In genomic region chr5:174720612-174721521, GRCh38 we compare ENCODE assay signal across 12 cellular contexts. TPM values are rescaled to one million over a fixed set of nuclear protein-coding genes. Genes with fewer than 3 reads are reported as not detected.
A peak's percentile ranks its signal among the peaks of the same experiment; 100 is the strongest.
DNase-seq lines count a peak whose midpoint lies in the region; ATAC-seq and TF ChIP-seq lines count a peak whose summit lies in the region.
"Had no signal": no experiment of that assay in that cellular context is flagged by ENCODE, and none has a peak within 500 bp of the region (broad histone marks: within the 10 kb centered on the region; RNA-seq: fewer than 3 reads in every experiment).

No MANE protein-coding gene starts in this region.

- H3K9ac ChIP-seq in ES-I3 (ENCODE audit: low read depth, low read length) (peak overlapping the region; percentile 46; the same call in 1 of the 2 replicates), NT2/D1 (ENCODE audit: insufficient read length, low read depth) (peak overlapping the region; percentile 56), trophoblast cell (ENCODE audit: low read length) (peak overlapping the region; percentile 68)

- H3K27me3 ChIP-seq in NT2/D1 (ENCODE audit: insufficient read depth, insufficient read length) (peaks cover 63% of the 10 kb centered on the region), trophoblast cell (ENCODE audit: insufficient read depth, low read length) (no peaks in the 10 kb centered on the region), uterus (peaks cover 0 to 59% of the 10 kb centered on the region in 2 donors)

- H3K9me3 ChIP-seq in ES-I3 (ENCODE audit: control insufficient read depth, insufficient read depth, low read length), result no peaks in the 10 kb centered on the region
- H3K9me3 ChIP-seq in NT2/D1 (ENCODE audit: insufficient read depth, low read length), result no peaks in the 10 kb centered on the region
- H3K9me3 ChIP-seq in trophoblast cell (ENCODE audit: insufficient read depth, low read depth, low read length), result no peaks in the 10 kb centered on the region
- no peaks in the 10 kb centered on the region for H3K9me3 ChIP-seq in uterus
- no peaks in the 10 kb centered on the region for H3K9me3 ChIP-seq in mucosa of descending colon
- H3K9me3 ChIP-seq: SJSA1 had no signal

- intact Hi-C loops in uterus (cut with DNase I; ENCODE audit: low total_unique reads) (no loop called here), mucosa of descending colon (cut with DNase I, micrococcal nuclease) (no loop called here)

- no peak for TF ChIP-seq POLR2A in uterus (IDR thresholded peaks at IDR 0.05)

- peak overlapping the region; percentile 81 for H4K12ac ChIP-seq in trophoblast cell (ENCODE audit: low read depth, low read length)

- H3K36me3 ChIP-seq in ES-I3 (ENCODE audit: insufficient read depth, low read length), result no peaks in the 10 kb centered on the region
- peaks cover 2% of the 10 kb centered on the region for H3K36me3 ChIP-seq in NT2/D1 (ENCODE audit: insufficient read depth, insufficient read length, low read length)
- peaks cover 6 to 9% of the 10 kb centered on the region in 2 experiments for H3K36me3 ChIP-seq in trophoblast cell (ENCODE audit: control insufficient read depth in 1 of 2, insufficient read depth in 2 of 2, low read length in 2 of 2)
- no peaks in the 10 kb centered on the region for H3K36me3 ChIP-seq in uterus
- H3K36me3 ChIP-seq in mucosa of descending colon (ENCODE audit: low read depth), result no peaks in the 10 kb centered on the region
- H3K36me3 ChIP-seq: SJSA1 had no signal

- peak overlapping the region; percentile 98 for H4K91ac ChIP-seq in trophoblast cell (ENCODE audit: low read depth, low read length)

- H3K79me2 ChIP-seq in trophoblast cell (ENCODE audit: control insufficient read depth, insufficient read depth, low read length, poor library complexity), result peaks cover 33% of the 10 kb centered on the region

- peak; percentile 79 for DNase-seq in NT2/D1 (ENCODE audit: low read depth, low spot score)
- no peak for DNase-seq in fibroblast of villous mesenchyme (ENCODE audit: low read depth)
- DNase-seq in trophoblast cell, result peak; percentile 26 to 62
- DNase-seq in NAMALWA (ENCODE audit: low spot score), result no peak
- DNase-seq in uterus, result no peak
- no peak for DNase-seq in mucosa of gallbladder (ENCODE audit: low spot score)
- no peak for DNase-seq in mucosa of descending colon
- DNase-seq: activated CD4-positive, alpha-beta T cell treated with anti-CD3 and anti-CD28 coated beads for 48 hours; DMS 273 treated with DMSO at 0.1 percent for 48 hours; NCI-H2171 had no signal

- peak overlapping the region; percentile 100 for H2BK12ac ChIP-seq in trophoblast cell (ENCODE audit: low read length)

- ATAC-seq in mucosa of descending colon, result no peak

- H2BK5ac ChIP-seq in trophoblast cell (ENCODE audit: low read depth, low read length, poor library complexity), result peak overlapping the region; percentile 99

- H3K79me1 ChIP-seq in trophoblast cell (ENCODE audit: low read length), result peaks cover 64% of the 10 kb centered on the region

- H3K4me3 ChIP-seq in NT2/D1 (ENCODE audit: insufficient read length, low read depth) (peak overlapping the region; percentile 36), fibroblast of villous mesenchyme (ENCODE audit: low read depth, low read length) (peak overlapping the region; percentile 45), trophoblast cell (ENCODE audit: low read depth, low read length) (peak overlapping the region; percentile 47), uterus (no peak overlapping the region), mucosa of descending colon (no peak overlapping the region)
- H3K4me3 ChIP-seq: SJSA1 had no signal

- H3K14ac ChIP-seq in trophoblast cell (ENCODE audit: low read length), result peak overlapping the region; percentile 99

- peak overlapping the region; percentile 92 for H2AK5ac ChIP-seq in trophoblast cell (ENCODE audit: low read length)

- TF ChIP-seq CTCF in fibroblast of villous mesenchyme (IDR thresholded peaks at IDR 0.05; ENCODE audit: insufficient read depth, low read depth, low read length) (no peak), uterus (IDR thresholded peaks at IDR 0.05) (no peak), mucosa of descending colon (IDR thresholded peaks at IDR 0.05) (no peak)

- H3K4me2 ChIP-seq in trophoblast cell (ENCODE audit: low read length), result peak overlapping the region; percentile 68

- peak overlapping the region; percentile 94 for H4K8ac ChIP-seq in trophoblast cell (ENCODE audit: low read depth, low read length)

- no CpG with 5 or more reads among the region's 75 CpGs for WGBS in trophoblast cell (ENCODE audit: extremely low coverage, insufficient coverage, insufficient read length)

- H2BK120ac ChIP-seq in trophoblast cell (ENCODE audit: insufficient read depth, low read length, poor library complexity), result peak overlapping the region; percentile 99

- H3K27ac ChIP-seq in trophoblast cell (ENCODE audit: low read depth, low read length) (peak overlapping the region; percentile 98), uterus (no peak overlapping the region)
- H3K27ac ChIP-seq: SJSA1 had no signal

- peak overlapping the region; percentile 98 for H3K18ac ChIP-seq in trophoblast cell (ENCODE audit: low read length)

- H3K4ac ChIP-seq in trophoblast cell (ENCODE audit: low read depth, low read length), result peak overlapping the region; percentile 89

- H3K23ac ChIP-seq in trophoblast cell (ENCODE audit: low read length), result no peak overlapping the region

- H2AFZ ChIP-seq in trophoblast cell (ENCODE audit: insufficient read depth, low read length, poor library complexity), result peak overlapping the region; percentile 66

- H3K4me1 ChIP-seq in ES-I3 (ENCODE audit: insufficient read depth, low read length), result peaks cover 5% of the 10 kb centered on the region
- peaks cover 17% of the 10 kb centered on the region for H3K4me1 ChIP-seq in NT2/D1 (ENCODE audit: insufficient read depth, insufficient read length)
- H3K4me1 ChIP-seq in trophoblast cell (ENCODE audit: control insufficient read depth in 1 of 2, insufficient read depth in 2 of 2, low read length in 2 of 2), result peaks cover 24 to 37% of the 10 kb centered on the region in 2 experiments
- H3K4me1 ChIP-seq in uterus, result no peaks in the 10 kb centered on the region
- H3K4me1 ChIP-seq in mucosa of descending colon (ENCODE audit: low read depth), result peaks cover 6% of the 10 kb centered on the region

RNA-seq across cellular contexts. Expression of gene MSX2, which starts 3.5 kb away (rescaled TPM):
- total RNA-seq in fibroblast of villous mesenchyme, result 0.32 and 0.43 TPM in 2 replicates
- polyA plus RNA-seq in trophoblast cell (2013), result 523 and 535 TPM in 2 replicates
- total RNA-seq in uterus, result 1 to 10 TPM in 1 of 4 donors, under 1 TPM in 1, not detected in 2; 0.37 to 7.5 TPM
- total RNA-seq in mucosa of gallbladder, result 2.5 TPM
- under 1 TPM; 0.17 to 0.66 (median 0.31) TPM for total RNA-seq in mucosa of descending colon

Comparison
In these comparisons a context has a peak if more than half of its experiments do, and no peak if none do; other contexts are left out.
1. DNase-seq: peak in NT2/D1 (single experiment) and trophoblast cell (2 of 2); none in fibroblast of villous mesenchyme (single experiment), NAMALWA (single experiment), uterus (0 of 2), mucosa of gallbladder (single experiment) and mucosa of descending colon (0 of 3).
2. H3K4me3 ChIP-seq: peak in NT2/D1 (single experiment), fibroblast of villous mesenchyme (single experiment) and trophoblast cell (single experiment); none in uterus (0 of 2) and mucosa of descending colon (single experiment).
3. Peak in every context shown above with its lines, with median percentiles within 50 percentile points of each other: H3K9ac ChIP-seq.